In the genomic region with DNA sequence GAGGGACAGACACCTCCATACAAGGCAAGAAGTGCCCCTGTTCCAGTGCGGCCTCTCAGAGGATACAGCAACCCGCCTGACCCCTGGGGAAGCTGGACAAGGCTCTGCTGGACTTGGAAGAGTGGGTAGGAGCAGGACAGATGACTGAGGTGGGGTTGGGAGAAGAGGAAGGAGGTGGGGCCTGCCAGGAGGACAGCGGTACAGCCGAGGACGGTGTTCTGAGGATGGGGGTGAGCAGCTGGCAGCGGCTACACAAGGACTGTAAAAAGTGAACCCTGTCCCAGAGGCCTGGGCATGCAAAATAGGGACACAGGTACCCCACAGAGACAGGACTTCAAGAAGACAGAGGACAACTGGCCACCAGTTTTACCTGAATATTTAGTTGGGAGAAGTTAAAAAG, we compare ENCODE assay signal across 1 cellular context.
TF ChIP-seq lines count a peak whose summit lies in the region.

No MANE protein-coding gene starts in this region.

TF ChIP-seq in GM23338, 12 proteins besides CTCF, POLR2A, EP300 and RAD21 (continued from another document):
- TF ChIP-seq, protein P1, sequence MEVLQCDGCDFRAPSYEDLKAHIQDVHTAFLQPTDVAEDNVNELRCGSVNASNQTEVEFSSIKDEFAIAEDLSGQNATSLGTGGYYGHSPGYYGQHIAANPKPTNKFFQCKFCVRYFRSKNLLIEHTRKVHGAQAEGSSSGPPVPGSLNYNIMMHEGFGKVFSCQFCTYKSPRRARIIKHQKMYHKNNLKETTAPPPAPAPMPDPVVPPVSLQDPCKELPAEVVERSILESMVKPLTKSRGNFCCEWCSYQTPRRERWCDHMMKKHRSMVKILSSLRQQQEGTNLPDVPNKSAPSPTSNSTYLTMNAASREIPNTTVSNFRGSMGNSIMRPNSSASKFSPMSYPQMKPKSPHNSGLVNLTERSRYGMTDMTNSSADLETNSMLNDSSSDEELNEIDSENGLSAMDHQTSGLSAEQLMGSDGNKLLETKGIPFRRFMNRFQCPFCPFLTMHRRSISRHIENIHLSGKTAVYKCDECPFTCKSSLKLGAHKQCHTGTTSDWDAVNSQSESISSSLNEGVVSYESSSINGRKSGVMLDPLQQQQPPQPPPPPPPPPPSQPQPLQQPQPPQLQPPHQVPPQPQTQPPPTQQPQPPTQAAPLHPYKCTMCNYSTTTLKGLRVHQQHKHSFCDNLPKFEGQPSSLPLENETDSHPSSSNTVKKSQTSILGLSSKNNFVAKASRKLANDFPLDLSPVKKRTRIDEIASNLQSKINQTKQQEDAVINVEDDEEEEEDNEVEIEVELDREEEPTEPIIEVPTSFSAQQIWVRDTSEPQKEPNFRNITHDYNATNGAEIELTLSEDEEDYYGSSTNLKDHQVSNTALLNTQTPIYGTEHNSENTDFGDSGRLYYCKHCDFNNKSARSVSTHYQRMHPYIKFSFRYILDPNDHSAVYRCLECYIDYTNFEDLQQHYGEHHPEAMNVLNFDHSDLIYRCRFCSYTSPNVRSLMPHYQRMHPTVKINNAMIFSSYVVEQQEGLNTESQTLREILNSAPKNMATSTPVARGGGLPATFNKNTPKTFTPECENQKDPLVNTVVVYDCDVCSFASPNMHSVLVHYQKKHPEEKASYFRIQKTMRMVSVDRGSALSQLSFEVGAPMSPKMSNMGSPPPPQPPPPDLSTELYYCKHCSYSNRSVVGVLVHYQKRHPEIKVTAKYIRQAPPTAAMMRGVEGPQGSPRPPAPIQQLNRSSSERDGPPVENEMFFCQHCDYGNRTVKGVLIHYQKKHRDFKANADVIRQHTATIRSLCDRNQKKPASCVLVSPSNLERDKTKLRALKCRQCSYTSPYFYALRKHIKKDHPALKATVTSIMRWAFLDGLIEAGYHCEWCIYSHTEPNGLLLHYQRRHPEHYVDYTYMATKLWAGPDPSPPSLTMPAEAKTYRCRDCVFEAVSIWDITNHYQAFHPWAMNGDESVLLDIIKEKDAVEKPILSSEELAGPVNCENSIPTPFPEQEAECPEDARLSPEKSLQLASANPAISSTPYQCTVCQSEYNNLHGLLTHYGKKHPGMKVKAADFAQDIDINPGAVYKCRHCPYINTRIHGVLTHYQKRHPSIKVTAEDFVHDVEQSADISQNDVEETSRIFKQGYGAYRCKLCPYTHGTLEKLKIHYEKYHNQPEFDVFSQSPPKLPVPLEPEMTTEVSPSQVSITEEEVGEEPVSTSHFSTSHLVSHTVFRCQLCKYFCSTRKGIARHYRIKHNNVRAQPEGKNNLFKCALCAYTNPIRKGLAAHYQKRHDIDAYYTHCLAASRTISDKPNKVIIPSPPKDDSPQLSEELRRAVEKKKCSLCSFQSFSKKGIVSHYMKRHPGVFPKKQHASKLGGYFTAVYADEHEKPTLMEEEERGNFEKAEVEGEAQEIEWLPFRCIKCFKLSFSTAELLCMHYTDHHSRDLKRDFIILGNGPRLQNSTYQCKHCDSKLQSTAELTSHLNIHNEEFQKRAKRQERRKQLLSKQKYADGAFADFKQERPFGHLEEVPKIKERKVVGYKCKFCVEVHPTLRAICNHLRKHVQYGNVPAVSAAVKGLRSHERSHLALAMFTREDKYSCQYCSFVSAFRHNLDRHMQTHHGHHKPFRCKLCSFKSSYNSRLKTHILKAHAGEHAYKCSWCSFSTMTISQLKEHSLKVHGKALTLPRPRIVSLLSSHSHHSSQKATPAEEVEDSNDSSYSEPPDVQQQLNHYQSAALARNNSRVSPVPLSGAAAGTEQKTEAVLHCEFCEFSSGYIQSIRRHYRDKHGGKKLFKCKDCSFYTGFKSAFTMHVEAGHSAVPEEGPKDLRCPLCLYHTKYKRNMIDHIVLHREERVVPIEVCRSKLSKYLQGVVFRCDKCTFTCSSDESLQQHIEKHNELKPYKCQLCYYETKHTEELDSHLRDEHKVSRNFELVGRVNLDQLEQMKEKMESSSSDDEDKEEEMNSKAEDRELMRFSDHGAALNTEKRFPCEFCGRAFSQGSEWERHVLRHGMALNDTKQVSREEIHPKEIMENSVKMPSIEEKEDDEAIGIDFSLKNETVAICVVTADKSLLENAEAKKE (CRISPR knock-in tag; IDR thresholded peaks at IDR 0.05): no peak
- TF ChIP-seq JUNB (IDR thresholded peaks at IDR 0.05; ENCODE audit: unreplicated experiment): no peak
- TF ChIP-seq, protein P2, sequence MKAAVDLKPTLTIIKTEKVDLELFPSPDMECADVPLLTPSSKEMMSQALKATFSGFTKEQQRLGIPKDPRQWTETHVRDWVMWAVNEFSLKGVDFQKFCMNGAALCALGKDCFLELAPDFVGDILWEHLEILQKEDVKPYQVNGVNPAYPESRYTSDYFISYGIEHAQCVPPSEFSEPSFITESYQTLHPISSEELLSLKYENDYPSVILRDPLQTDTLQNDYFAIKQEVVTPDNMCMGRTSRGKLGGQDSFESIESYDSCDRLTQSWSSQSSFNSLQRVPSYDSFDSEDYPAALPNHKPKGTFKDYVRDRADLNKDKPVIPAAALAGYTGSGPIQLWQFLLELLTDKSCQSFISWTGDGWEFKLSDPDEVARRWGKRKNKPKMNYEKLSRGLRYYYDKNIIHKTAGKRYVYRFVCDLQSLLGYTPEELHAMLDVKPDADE (IDR thresholded peaks at IDR 0.05): no peak
- TF ChIP-seq ZNF331 (CRISPR knock-in tag; IDR thresholded peaks at IDR 0.05; ENCODE audit: low read depth): no peak
- TF ChIP-seq EZH2phosphoT487 (IDR thresholded peaks at IDR 0.05; ENCODE audit: unreplicated experiment): no peak
